12 cellular contexts compared by ENCODE assay signal in the genomic region with DNA sequence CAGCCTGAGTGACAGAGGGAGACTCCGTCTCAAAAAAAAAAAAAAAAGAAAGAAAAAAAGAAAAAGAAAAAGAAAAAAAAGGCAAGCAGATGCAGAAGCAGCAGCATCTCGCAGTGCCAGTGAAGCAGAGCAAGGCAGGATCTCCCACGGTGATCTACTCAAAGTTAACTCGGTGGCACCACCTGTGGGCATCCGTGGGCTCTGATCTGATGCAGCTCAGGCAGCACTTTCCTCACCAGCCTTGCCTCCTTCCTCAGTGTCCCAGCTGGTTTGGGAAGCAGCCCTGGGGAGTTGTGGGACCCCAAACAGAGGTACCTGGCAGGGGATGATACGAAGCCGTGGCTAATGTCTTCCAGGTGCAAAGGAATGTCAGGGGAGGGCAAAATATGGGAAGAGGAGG.
A peak's percentile ranks its signal among the peaks of the same experiment; 100 is the strongest.
DNase-seq lines count a peak whose midpoint lies in the region; ATAC-seq and TF ChIP-seq lines count a peak whose summit lies in the region.
"Had no signal": no experiment of that assay in that cellular context is flagged by ENCODE, and none has a peak within 500 bp of the region (broad histone marks: within the 10 kb centered on the region; RNA-seq: fewer than 3 reads in every experiment).

No MANE protein-coding gene starts in this region.

- H3K4me1 ChIP-seq in gastrocnemius medialis = no peaks in the 10 kb centered on the region
- H3K4me1 ChIP-seq: sigmoid colon had no signal

- H3K9me3 ChIP-seq in gastrocnemius medialis = no peaks in the 10 kb centered on the region
- H3K9me3 ChIP-seq: sigmoid colon had no signal

- no peak overlapping the region for H3K27ac ChIP-seq in gastrocnemius medialis

- no peak for ATAC-seq in gastrocnemius medialis
- ATAC-seq: left lobe of liver had no signal

- CTCF ChIA-PET in AG04449 (lab: Yijun Ruan, JAX) = interaction anchor here (0.7 kb wide), 1 partner anchor 18 kb away, joined by 3 read pairs; no protein-coding TSS in a partner anchor

- TF ChIP-seq POLR2A in gastrocnemius medialis (IDR thresholded peaks at IDR 0.05) = no peak

- intact Hi-C loops in gastrocnemius medialis (cut with DNase I; ENCODE audit: low total_unique reads) = no loop called here

- POLR2A ChIA-PET in AG04449 (lab: Yijun Ruan, JAX) = no interaction called here

- H3K4me3 ChIP-seq in AG04449 (ENCODE audit: low read depth, low read length) = no peak overlapping the region
- no peak overlapping the region for H3K4me3 ChIP-seq in GM12864 (ENCODE audit: low read depth, low read length)
- H3K4me3 ChIP-seq in epithelial cell of esophagus (ENCODE audit: low read length) = no peak overlapping the region
- no peak overlapping the region for H3K4me3 ChIP-seq in gastrocnemius medialis
- H3K4me3 ChIP-seq: sigmoid colon had no signal

- DNase-seq in AG04449 (ENCODE audit: low read depth, low spot score) = no peak
- DNase-seq in GM12864 (ENCODE audit: low read depth) = no peak
- DNase-seq in NCI-H2171 treated with DMSO at 0.1 percent for 48 hours (lab: John Stamatoyannopoulos, UW) = peak; percentile 16
- DNase-seq in epithelial cell of esophagus (ENCODE audit: low read depth) = no peak
- DNase-seq in NCI-H2029 (lab: John Stamatoyannopoulos, UW) = no peak
- no peak for DNase-seq in foreskin melanocyte
- DNase-seq in epidermal melanocyte (ENCODE audit: insufficient read length, low spot score) = no peak
- no peak for DNase-seq in gastrocnemius medialis
- DNase-seq: DMS153, NCI-H510A treated with DMSO at 0.1 percent for 48 hours, sigmoid colon had no signal

- H3K36me3 ChIP-seq in gastrocnemius medialis = no peaks in the 10 kb centered on the region
- H3K36me3 ChIP-seq: sigmoid colon had no signal

- in situ Hi-C loops in gastrocnemius medialis (cut with MboI; ENCODE audit: low sequenced_read_pairs in 4 of 4) = no loop called here

- TF ChIP-seq CTCF in AG04449 (IDR thresholded peaks at IDR 0.05; ENCODE audit: insufficient read depth, low read length, missing control alignments) (peak; percentile 10), GM12864 (IDR thresholded peaks at IDR 0.05; ENCODE audit: low read depth, low read length, missing control alignments) (peak; percentile 49), epithelial cell of esophagus (IDR thresholded peaks at IDR 0.05; ENCODE audit: insufficient read depth, low read depth, low read length, missing control alignments) (peak; percentile 15), gastrocnemius medialis (IDR thresholded peaks at IDR 0.05 in 4 of 5, conservative IDR thresholded peaks at IDR 0.05 in 1 of 5) (no peak)

- H3K27me3 ChIP-seq in gastrocnemius medialis = no peaks in the 10 kb centered on the region
- H3K27me3 ChIP-seq: sigmoid colon had no signal

Comparison
In these comparisons a context has a peak if more than half of its experiments do, and no peak if none do; other contexts are left out.
1. CTCF ChIP-seq: peak in AG04449 (single experiment), GM12864 (single experiment) and epithelial cell of esophagus (single experiment); none in gastrocnemius medialis (0 of 5).